12 cellular contexts compared by ENCODE assay signal in the genomic region with DNA sequence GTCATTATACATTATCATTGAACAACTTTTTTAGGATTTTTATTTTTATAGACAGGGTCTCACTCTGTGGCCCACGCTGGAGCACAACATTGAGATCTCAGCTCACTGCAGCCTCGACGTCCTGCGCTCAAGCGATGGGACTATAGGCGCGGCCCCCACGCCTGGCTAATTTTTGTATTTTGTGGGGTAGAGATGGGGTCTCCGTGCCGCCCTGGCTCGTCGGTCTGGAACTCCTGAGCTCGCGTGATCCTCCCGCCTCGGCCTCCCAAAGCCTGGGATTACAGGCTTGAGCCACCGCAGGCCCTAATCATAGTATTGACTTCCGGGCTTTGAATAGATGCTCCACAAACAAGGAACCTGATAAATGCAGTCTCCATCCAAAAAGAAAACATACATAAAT. TPM values are rescaled to one million over a fixed set of nuclear protein-coding genes. Genes with fewer than 3 reads are reported as not detected.
DNase-seq lines count a peak whose midpoint lies in the region; ATAC-seq and TF ChIP-seq lines count a peak whose summit lies in the region.
"Had no signal": no experiment of that assay in that cellular context is flagged by ENCODE, and none has a peak within 500 bp of the region (broad histone marks: within the 10 kb centered on the region; RNA-seq: fewer than 3 reads in every experiment).

No MANE protein-coding gene starts in this region.

- no peak for TF ChIP-seq CTCF in OCI-LY7 (conservative IDR thresholded peaks at IDR 0.05; ENCODE audit: low read length)
- TF ChIP-seq CTCF in coronary artery (IDR thresholded peaks at IDR 0.05): no peak
- TF ChIP-seq CTCF in psoas muscle (IDR thresholded peaks at IDR 0.05): no peak
- no peak for TF ChIP-seq CTCF in GM13976 (IDR thresholded peaks at IDR 0.05; ENCODE audit: borderline replicate concordance, control extremely low read depth, extremely low read depth, insufficient read depth, missing control alignments)

- POLR2A ChIA-PET in OCI-LY7 (lab: Charles Lee): no interaction called here

- peaks cover 32% of the 10 kb centered on the region for H3K36me3 Mint-ChIP-seq in activated T-cell treated with anti-CD3 and anti-CD28 coated beads, Interleukin-2, amount 50 U/mL, for 24 hours (ENCODE audit: low read depth)

- no peaks in the 10 kb centered on the region for H3K9me3 Mint-ChIP-seq in activated T-cell treated with anti-CD3 and anti-CD28 coated beads, Interleukin-2, amount 50 U/mL, for 24 hours

- peaks cover 13% of the 10 kb centered on the region for H3K4me1 ChIP-seq in OCI-LY7 (ENCODE audit: insufficient read depth, low read length, poor library complexity, severe bottlenecking)
- peaks cover 21% of the 10 kb centered on the region for H3K4me1 ChIP-seq in psoas muscle

- no peaks in the 10 kb centered on the region for H3K9me2 ChIP-seq in OCI-LY7 (ENCODE audit: insufficient read depth, low read length)

- H3K27ac ChIP-seq in OCI-LY7 (ENCODE audit: low read depth, low read length, poor library complexity, severe bottlenecking) (no peak overlapping the region), coronary artery (no peak overlapping the region), psoas muscle (no peak overlapping the region)
- H3K27ac ChIP-seq: SK-N-MC had no signal

- WGBS in psoas muscle, 3 donors: 97 to 98% (median 98%) methylated on average over 18 of the region's 18 CpGs

- H3K4me3 ChIP-seq in OCI-LY7 (ENCODE audit: low read depth, low read length, poor library complexity, severe bottlenecking) (no peak overlapping the region), coronary artery (no peak overlapping the region), psoas muscle (peak overlapping the region; percentile 89)

- in situ Hi-C loops in GM13976 (cut with MboI; ENCODE audit: low sequenced_read_pairs, unreplicated experiment): no loop called here

- no peak overlapping the region for H2AFZ ChIP-seq in OCI-LY7 (ENCODE audit: low read length)

- CTCF ChIA-PET in OCI-LY7 (lab: Charles Lee; ENCODE audit: unreplicated experiment): no interaction called here

- no peak for ATAC-seq in psoas muscle

- H3K4me1 Mint-ChIP-seq in activated T-cell treated with anti-CD3 and anti-CD28 coated beads, Interleukin-2, amount 50 U/mL, for 24 hours (ENCODE audit: low read depth): peaks cover 24% of the 10 kb centered on the region

- H3K9me3 ChIP-seq in OCI-LY7 (ENCODE audit: low read length) (peaks cover 13% of the 10 kb centered on the region), psoas muscle (no peaks in the 10 kb centered on the region)
- H3K9me3 ChIP-seq: esophagus muscularis mucosa had no signal

- peak overlapping the region; percentile 79 for H3K4me3 Mint-ChIP-seq in activated T-cell treated with anti-CD3 and anti-CD28 coated beads, Interleukin-2, amount 50 U/mL, for 24 hours

- peak overlapping the region; percentile 64 for H3K4me2 ChIP-seq in OCI-LY7 (ENCODE audit: low read length)

- intact Hi-C loops in OCI-LY7 (cut with micrococcal nuclease; ENCODE audit: unreplicated experiment) (loop anchor here (2.0 kb wide), 1 partner anchor 19 kb away; a partner anchor contains a TSS), psoas muscle (cut with DNase I) (loop anchor here in 1 of 2 donors (5.0 kb wide), 2 partner anchors 60 to 75 kb away; a partner anchor contains a TSS)

- peaks cover 23% of the 10 kb centered on the region for H3K79me2 ChIP-seq in OCI-LY7 (ENCODE audit: insufficient read depth, low read depth, low read length)

- BruUV-seq in OCI-LY7 (replicated peaks; lab: Mats Ljungman, UMichigan): TSS peak; percentile 86

- no peaks in the 10 kb centered on the region for H4K20me1 ChIP-seq in OCI-LY7 (ENCODE audit: insufficient read depth, low read length)

- no peak for DNase-seq in activated T-cell treated with anti-CD3 and anti-CD28 coated beads, Interleukin-2, amount 50 U/mL, for 24 hours
- no peak for DNase-seq in activated T-cell treated with anti-CD3 and anti-CD28 coated beads for 4 hours
- DNase-seq in OCI-LY7 (ENCODE audit: low spot score): no peak
- peak; percentile 71 for DNase-seq in coronary artery (ENCODE audit: low spot score)
- DNase-seq in psoas muscle: no peak
- no peak for DNase-seq in HT-29 (ENCODE audit: low spot score)
- DNase-seq in GM13976 (ENCODE audit: low spot score): no peak
- DNase-seq in NCI-H1930 (lab: John Stamatoyannopoulos, UW): no peak
- DNase-seq: activated CD4-positive, CD25-positive, alpha-beta regulatory T cell treated with anti-CD3 and anti-CD28 coated beads, Interleukin-2, amount 50 U/mL, for 72 hours; activated naive CD4-positive, alpha-beta T cell had no signal

- no peaks in the 10 kb centered on the region for H3K27me3 Mint-ChIP-seq in activated T-cell treated with anti-CD3 and anti-CD28 coated beads, Interleukin-2, amount 50 U/mL, for 24 hours

- peak overlapping the region; percentile 59 for H3K27ac Mint-ChIP-seq in activated T-cell treated with anti-CD3 and anti-CD28 coated beads, Interleukin-2, amount 50 U/mL, for 24 hours

- peaks cover 18% of the 10 kb centered on the region for H3K36me3 ChIP-seq in OCI-LY7 (ENCODE audit: insufficient read depth, low read length)
- peaks cover 5 to 24% of the 10 kb centered on the region in 2 donors for H3K36me3 ChIP-seq in psoas muscle (ENCODE audit: insufficient read depth in 1 of 2, low read depth in 1 of 2)

- no peaks in the 10 kb centered on the region for H3K27me3 ChIP-seq in psoas muscle (ENCODE audit: insufficient read depth in 3 of 3, low read length in 2 of 3)
- H3K27me3 ChIP-seq: esophagus muscularis mucosa had no signal

RNA-seq across cellular contexts. Expression of a gene that starts 1.4 kb away (rescaled TPM):
- 272 and 409 TPM in 2 replicates for total RNA-seq in OCI-LY7 (2014; rRNA removed; shearing (Covaris generic))
- total RNA-seq in OCI-LY7 (2022) (222 and 246 TPM in 2 replicates), psoas muscle (100 to 1,000 TPM; 254 to 371 (median 331) TPM)
- 100 to 1,000 TPM; 241 to 534 (median 365) TPM for polyA plus RNA-seq in psoas muscle
- 428 and 484 TPM in 2 replicates for total RNA-seq in HT-29 (2014; rRNA removed; shearing (Covaris generic))

RNA-seq across cellular contexts. Expression of a gene that starts 15.3 kb away (rescaled TPM):
- 11.7 and 14.0 TPM in 2 replicates for total RNA-seq in OCI-LY7 (2014; rRNA removed; shearing (Covaris generic))
- 12.7 and 14.2 TPM in 2 replicates for total RNA-seq in OCI-LY7 (2022)
- total RNA-seq in psoas muscle: 1 to 10 TPM; 1.7 to 4.7 (median 3.1) TPM
- 1 to 10 TPM; 2.1 to 7.9 (median 2.4) TPM for polyA plus RNA-seq in psoas muscle
- 14.9 and 29.8 TPM in 2 replicates for total RNA-seq in HT-29 (2014; rRNA removed; shearing (Covaris generic))

RNA-seq across cellular contexts. Expression of a gene that starts 18.3 kb away (rescaled TPM):
- total RNA-seq in OCI-LY7 (2014; rRNA removed; shearing (Covaris generic)): 56.9 and 81.9 TPM in 2 replicates
- total RNA-seq in OCI-LY7 (2022) (42.4 and 49.9 TPM in 2 replicates), psoas muscle (100 to 1,000 TPM; 154 to 272 (median 220) TPM)
- 100 to 1,000 TPM; 228 to 295 (median 288) TPM for polyA plus RNA-seq in psoas muscle
- total RNA-seq in HT-29 (2014; rRNA removed; shearing (Covaris generic)): 230 and 232 TPM in 2 replicates

RNA-seq across cellular contexts. Expression of a gene that starts 18.8 kb away (rescaled TPM):
- 31.4 and 34.7 TPM in 2 replicates for total RNA-seq in OCI-LY7 (2014; rRNA removed; shearing (Covaris generic))
- 40.5 and 43.7 TPM in 2 replicates for total RNA-seq in OCI-LY7 (2022)
- 10 to 100 TPM in 2 of 4 donors, 1 to 10 TPM in 2; 5.4 to 13.2 (median 9.4) TPM for total RNA-seq in psoas muscle
- 10 to 100 TPM in 2 of 3 donors, 1 to 10 TPM in 1; 8.6 to 15.9 (median 11.1) TPM for polyA plus RNA-seq in psoas muscle
- 36.4 and 36.7 TPM in 2 replicates for total RNA-seq in HT-29 (2014; rRNA removed; shearing (Covaris generic))

RNA-seq across cellular contexts. Expression of a gene that starts 25.2 kb away (rescaled TPM):
- total RNA-seq in OCI-LY7 (2014; rRNA removed; shearing (Covaris generic)): 2.4 and 2.5 TPM in 2 replicates
- 4.6 and 5.1 TPM in 2 replicates for total RNA-seq in OCI-LY7 (2022)
- 1 to 10 TPM; 1.3 to 4.9 (median 3.5) TPM for total RNA-seq in psoas muscle
- 1 to 10 TPM; 1.6 to 2.0 (median 1.7) TPM for polyA plus RNA-seq in psoas muscle
- 9.0 and 9.4 TPM in 2 replicates for total RNA-seq in HT-29 (2014; rRNA removed; shearing (Covaris generic))
